ENCODE assay signal across 8 cellular contexts in genomic region chr3:48016336-48016973, GRCh38. TPM values are rescaled to one million over a fixed set of nuclear protein-coding genes. Genes with fewer than 3 reads are reported as not detected.
DNase-seq lines count a peak whose midpoint lies in the region; ATAC-seq and TF ChIP-seq lines count a peak whose summit lies in the region.

A gene with protein sequence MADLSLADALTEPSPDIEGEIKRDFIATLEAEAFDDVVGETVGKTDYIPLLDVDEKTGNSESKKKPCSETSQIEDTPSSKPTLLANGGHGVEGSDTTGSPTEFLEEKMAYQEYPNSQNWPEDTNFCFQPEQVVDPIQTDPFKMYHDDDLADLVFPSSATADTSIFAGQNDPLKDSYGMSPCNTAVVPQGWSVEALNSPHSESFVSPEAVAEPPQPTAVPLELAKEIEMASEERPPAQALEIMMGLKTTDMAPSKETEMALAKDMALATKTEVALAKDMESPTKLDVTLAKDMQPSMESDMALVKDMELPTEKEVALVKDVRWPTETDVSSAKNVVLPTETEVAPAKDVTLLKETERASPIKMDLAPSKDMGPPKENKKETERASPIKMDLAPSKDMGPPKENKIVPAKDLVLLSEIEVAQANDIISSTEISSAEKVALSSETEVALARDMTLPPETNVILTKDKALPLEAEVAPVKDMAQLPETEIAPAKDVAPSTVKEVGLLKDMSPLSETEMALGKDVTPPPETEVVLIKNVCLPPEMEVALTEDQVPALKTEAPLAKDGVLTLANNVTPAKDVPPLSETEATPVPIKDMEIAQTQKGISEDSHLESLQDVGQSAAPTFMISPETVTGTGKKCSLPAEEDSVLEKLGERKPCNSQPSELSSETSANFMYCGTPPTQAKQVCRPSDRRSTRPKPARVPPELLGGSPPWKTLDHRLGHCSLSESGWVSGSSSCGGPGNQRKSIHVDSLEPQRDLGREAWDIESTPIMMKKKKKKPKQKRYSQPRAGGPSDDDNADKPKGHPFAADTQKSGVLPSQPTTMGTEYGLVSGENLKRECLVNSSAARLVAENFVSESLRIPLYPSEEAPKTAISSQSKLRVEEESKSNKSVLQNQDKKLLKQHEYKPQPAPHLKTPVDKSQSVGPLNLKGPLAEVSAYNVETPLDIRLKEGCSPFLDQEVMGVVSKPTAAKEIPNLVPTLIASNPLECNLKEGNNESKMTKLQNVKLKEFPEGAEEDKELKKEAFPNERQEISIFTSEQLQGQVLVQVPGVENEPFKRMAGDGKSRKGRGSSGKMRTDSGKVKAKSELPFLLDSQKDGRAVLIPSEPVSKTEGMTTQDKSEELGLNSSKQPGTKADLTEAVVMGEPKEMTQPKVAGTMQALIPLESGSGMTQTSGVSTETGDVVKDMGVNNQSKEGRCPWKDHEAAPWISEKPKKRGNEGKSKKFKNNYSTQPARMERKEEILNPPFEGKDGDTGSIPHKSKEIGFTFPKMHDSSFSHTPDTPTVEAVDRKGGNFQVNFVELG (N-terminal part only) (minus strand): TSS chr3:48016416. CDS start chr3:47998860, 17,556 bp downstream.

- no peak within 1 kb of the TSS for H4K8ac ChIP-seq in neuronal stem cell (ENCODE audit: low read depth, low read length)

- H3K36me3 Mint-ChIP-seq in natural killer cell treated with Interleukin-12 subunit alpha and Interleukin-12 subunit beta and Interleukin-15 and Interleukin-18, amount 100 ng/mL, for 72 hours, result no peaks in the 10 kb centered on the region

- ATAC-seq in DND-41 (ENCODE audit: insufficient read depth, low read depth) (peak; percentile 63), GM18868 (IDR thresholded peaks at IDR 0.05; ENCODE audit: unreplicated experiment) (no peak)
- ATAC-seq in natural killer cell treated with Interleukin-12 subunit alpha and Interleukin-12 subunit beta and Interleukin-15 and Interleukin-18, amount 100 ng/mL, for 72 hours, result peak in 1 of 2 donors; percentile 21

- no peak within 1 kb of the TSS for H3K23ac ChIP-seq in neuronal stem cell (ENCODE audit: low read depth, low read length, poor library complexity)

- no peaks in the 10 kb centered on the region for H3K9me3 Mint-ChIP-seq in natural killer cell treated with Interleukin-12 subunit alpha and Interleukin-12 subunit beta and Interleukin-15 and Interleukin-18, amount 100 ng/mL, for 72 hours

- H3K9me3 ChIP-seq in DND-41 (ENCODE audit: insufficient read depth, low read length, severe bottlenecking) (no peaks in the 10 kb centered on the region), SJSA1 (replicated peaks) (no peaks in the 10 kb centered on the region), neuronal stem cell (replicated peaks in 1 of 2; ENCODE audit: control insufficient read depth in 2 of 2, insufficient read depth in 1 of 2, low read depth in 1 of 2, low read length in 2 of 2) (peaks cover 0 to 9% of the 10 kb centered on the region in 2 donors)

- no peak for TF ChIP-seq CTCF in DND-41 (IDR thresholded peaks at IDR 0.05; ENCODE audit: borderline replicate concordance, extremely low read depth, low read length, poor library complexity, severe bottlenecking)
- no peak for TF ChIP-seq CTCF in epithelial cell of proximal tubule (conservative IDR thresholded peaks at IDR 0.05; ENCODE audit: low read depth, low read length)

- H3K4me3 Mint-ChIP-seq in natural killer cell treated with Interleukin-12 subunit alpha and Interleukin-12 subunit beta and Interleukin-15 and Interleukin-18, amount 100 ng/mL, for 72 hours, result no peak within 1 kb of the TSS

- H3K36me3 ChIP-seq in DND-41 (ENCODE audit: insufficient read depth, low read length), result no peaks in the 10 kb centered on the region
- H3K36me3 ChIP-seq in SJSA1, result peaks cover 20% of the 10 kb centered on the region
- H3K36me3 ChIP-seq in neuronal stem cell (replicated peaks in 1 of 2; ENCODE audit: control insufficient read depth in 2 of 2, insufficient read depth in 2 of 2, low read length in 2 of 2), result peaks cover 0 to 4% of the 10 kb centered on the region in 2 donors

- H2AK5ac ChIP-seq in neuronal stem cell (ENCODE audit: low read depth, low read length), result no peak within 1 kb of the TSS

- H2BK15ac ChIP-seq in neuronal stem cell (ENCODE audit: low read length), result no peak within 1 kb of the TSS

- peaks cover 36% of the 10 kb centered on the region for H3K4me1 ChIP-seq in DND-41 (ENCODE audit: insufficient read depth, low read length)
- H3K4me1 ChIP-seq in SJSA1 (replicated peaks), result peaks cover 45% of the 10 kb centered on the region
- H3K4me1 ChIP-seq in neuronal stem cell (ENCODE audit: control insufficient read depth in 2 of 2, insufficient read depth in 1 of 2, low read depth in 1 of 2, low read length in 2 of 2), result peaks cover 4 to 8% of the 10 kb centered on the region in 2 donors

- no peak within 1 kb of the TSS for H3K4ac ChIP-seq in neuronal stem cell (ENCODE audit: low read length)

- no peak within 1 kb of the TSS for H3K18ac ChIP-seq in neuronal stem cell (ENCODE audit: low read length)

- no peak within 1 kb of the TSS for H3K14ac ChIP-seq in neuronal stem cell (ENCODE audit: low read length)

- peaks cover 39 to 43% of the 10 kb centered on the region in 2 donors for H3K4me1 Mint-ChIP-seq in natural killer cell treated with Interleukin-12 subunit alpha and Interleukin-12 subunit beta and Interleukin-15 and Interleukin-18, amount 100 ng/mL, for 72 hours (ENCODE audit: low read depth in 2 of 2)

- H2BK12ac ChIP-seq in neuronal stem cell (ENCODE audit: low read length), result no peak within 1 kb of the TSS

- DNase-seq in DND-41 (peak; percentile 49), SJSA1 (ENCODE audit: low read depth in 1 of 2, low spot score in 2 of 2) (peak in 1 of 2 experiments; percentile 30), epithelial cell of proximal tubule (ENCODE audit: low read depth) (no peak), NCI-H1092 (lab: John Stamatoyannopoulos, UW) (no peak), neuronal stem cell (ENCODE audit: low spot score) (no peak)
- DNase-seq in natural killer cell treated with Interleukin-12 subunit alpha and Interleukin-12 subunit beta and Interleukin-15 and Interleukin-18, amount 100 ng/mL, for 72 hours (ENCODE audit: low spot score), result no peak
- no peak for DNase-seq in stimulated activated CD4-positive, alpha-beta T cell treated with anti-CD3 and anti-CD28 coated beads, Interleukin-2, amount 100 ng/mL, for 24 hours

- H3K4me2 ChIP-seq in DND-41 (ENCODE audit: insufficient read depth, low read length), result no peak within 1 kb of the TSS
- no peak within 1 kb of the TSS for H3K4me2 ChIP-seq in neuronal stem cell (ENCODE audit: insufficient read depth, low read length, poor library complexity, severe bottlenecking)

- H2BK5ac ChIP-seq in neuronal stem cell (ENCODE audit: low read length), result no peak within 1 kb of the TSS

- H3K79me2 ChIP-seq in DND-41 (ENCODE audit: insufficient read depth, low read length), result peaks cover 50% of the 10 kb centered on the region

- no peak within 1 kb of the TSS for H4K91ac ChIP-seq in neuronal stem cell (ENCODE audit: low read depth, low read length, poor library complexity)

- WGBS in neuronal stem cell (ENCODE audit: extremely low coverage in 2 of 2, insufficient read length in 2 of 2, insufficient replicate concordance in 1 of 2), 2 donors, result no CpG with 5 or more reads among the region's 4 CpGs

- peaks cover 10% of the 10 kb centered on the region; the same call in 1 of the 2 replicates for H4K20me1 ChIP-seq in DND-41 (ENCODE audit: insufficient read depth, low read length)

- H3K4me3 ChIP-seq in DND-41 (ENCODE audit: low read depth in 1 of 2, low read length in 2 of 2), result no peak within 1 kb of the TSS
- no peak within 1 kb of the TSS for H3K4me3 ChIP-seq in SJSA1
- no peak within 1 kb of the TSS for H3K4me3 ChIP-seq in epithelial cell of proximal tubule (ENCODE audit: low read depth, low read length)
- no peak within 1 kb of the TSS for H3K4me3 ChIP-seq in neuronal stem cell (ENCODE audit: low read length in 2 of 2)

- H3K27ac Mint-ChIP-seq in natural killer cell treated with Interleukin-12 subunit alpha and Interleukin-12 subunit beta and Interleukin-15 and Interleukin-18, amount 100 ng/mL, for 72 hours, result peak within 1 kb of the TSS; percentile 48 to 70

- H2BK120ac ChIP-seq in neuronal stem cell (ENCODE audit: low read depth, low read length), result no peak within 1 kb of the TSS

- H3K79me1 ChIP-seq in neuronal stem cell (ENCODE audit: low read depth, low read length), result peaks cover 1% of the 10 kb centered on the region

- H2AFZ ChIP-seq in DND-41 (ENCODE audit: low read depth, low read length), result no peak within 1 kb of the TSS
- H2AFZ ChIP-seq in neuronal stem cell (ENCODE audit: low read length), result no peak within 1 kb of the TSS

- H3K9ac ChIP-seq in DND-41 (ENCODE audit: low read depth, low read length), result no peak within 1 kb of the TSS; the same call in 1 of the 2 replicates
- no peak within 1 kb of the TSS for H3K9ac ChIP-seq in neuronal stem cell (ENCODE audit: low read depth, low read length, poor library complexity)

- H3K27ac ChIP-seq in DND-41 (ENCODE audit: low read length) (peak within 1 kb of the TSS; percentile 55), SJSA1 (peak within 1 kb of the TSS; percentile 35), neuronal stem cell (replicated peaks; ENCODE audit: low read length) (no peak within 1 kb of the TSS)

- H3K27me3 ChIP-seq in DND-41 (ENCODE audit: insufficient read depth, low read length, poor library complexity) (no peaks in the 10 kb centered on the region), SJSA1 (replicated peaks) (no peaks in the 10 kb centered on the region; the same call in 1 of the 2 replicates), neuronal stem cell (ENCODE audit: control insufficient read depth in 3 of 3, insufficient read depth in 3 of 3, low read depth in 1 of 3, low read length in 3 of 3) (no peaks in the 10 kb centered on the region)

- H3K27me3 Mint-ChIP-seq in natural killer cell treated with Interleukin-12 subunit alpha and Interleukin-12 subunit beta and Interleukin-15 and Interleukin-18, amount 100 ng/mL, for 72 hours, result no peaks in the 10 kb centered on the region

RNA-seq across cellular contexts. Expression of the gene that starts here (rescaled TPM):
- total RNA-seq in SJSA1 (2014; rRNA removed; shearing (Covaris generic)), result 74.8 and 88.0 TPM in 2 replicates
- total RNA-seq in epithelial cell of proximal tubule, result 111 and 120 TPM in 2 replicates
- total RNA-seq in natural killer cell treated with Interleukin-12 subunit alpha and Interleukin-12 subunit beta and Interleukin-15 and Interleukin-18, amount 100 ng/mL, for 72 hours, result 100 to 1,000 TPM; 129 to 151 TPM
- polyA plus RNA-seq in neuronal stem cell (2013, experiment 1 of 2), result 67.5 TPM
- polyA plus RNA-seq in neuronal stem cell (2013, experiment 2 of 2), result 67.5 TPM
